Comparison of ENCODE assay signal across 27 cellular contexts in genomic region chr16:50967827-50968612, GRCh38.
DNase-seq lines count a peak whose midpoint lies in the region; ATAC-seq, FAIRE-seq and TF ChIP-seq lines count a peak whose summit lies in the region.
"Had no signal": no experiment of that assay in that cellular context is flagged by ENCODE, and none has a peak within 500 bp of the region (broad histone marks: within the 10 kb centered on the region; RNA-seq: fewer than 3 reads in every experiment).

No MANE protein-coding gene starts in this region.

- no peak for TF ChIP-seq RAD21 in HepG2 (CRISPR knock-in tag; IDR thresholded peaks at IDR 0.05)

- no peak overlapping the region for H3K27ac ChIP-seq in HepG2 (ENCODE audit: extremely low read length, insufficient read depth, low read length)
- no peak overlapping the region for H3K27ac ChIP-seq in right lobe of liver
- peak overlapping the region; percentile 44 to 75 (median 53) for H3K27ac ChIP-seq in thyroid gland
- H3K27ac ChIP-seq in MM.1S (ENCODE audit: low read length), result no peak overlapping the region
- H3K27ac ChIP-seq: 22Rv1, left ventricle myocardium inferior, psoas muscle, SJCRH30, WERI-Rb-1 had no signal

- CTCF ChIA-PET in HepG2 (lab: Yijun Ruan, JAX; ENCODE audit: low intra/inter-chr PET ratio, low total read pairs), result no interaction called here

- H3K9me2 ChIP-seq in MM.1S (replicated peaks; ENCODE audit: insufficient read depth, low read length), result no peaks in the 10 kb centered on the region

- no peak for TF ChIP-seq EP300 in HepG2 (IDR thresholded peaks at IDR 0.05; ENCODE audit: low read depth in 2 of 2, low read length in 2 of 2)
- no peak for TF ChIP-seq EP300 in HepG2 (CRISPR knock-in tag; IDR thresholded peaks at IDR 0.05; ENCODE audit: borderline replicate concordance)

- H3K9me3 ChIP-seq in HepG2 (ENCODE audit: low read length) (no peaks in the 10 kb centered on the region), right lobe of liver (no peaks in the 10 kb centered on the region), thyroid gland (no peaks in the 10 kb centered on the region), MM.1S (replicated peaks; ENCODE audit: insufficient read depth, low read length) (no peaks in the 10 kb centered on the region)
- H3K9me3 ChIP-seq: left ventricle myocardium inferior, psoas muscle, SJCRH30 had no signal

- TF ChIP-seq CTCF in HepG2 (CRISPR knock-in tag; IDR thresholded peaks at IDR 0.05) (no peak), right lobe of liver (IDR thresholded peaks at IDR 0.05) (no peak), thyroid gland (IDR thresholded peaks at IDR 0.05) (no peak), HFFc6 (IDR thresholded peaks at IDR 0.05) (no peak), MM.1S (IDR thresholded peaks at IDR 0.05; ENCODE audit: low read length) (no peak)

- WGBS in HepG2 (ENCODE audit: low lambda C conversion rate), result 26% methylated on average over 3 of the region's 3 CpGs
- WGBS in right lobe of liver (ENCODE audit: insufficient coverage, low coverage, low lambda C conversion rate, missing lambda C conversion rate), result 93% methylated on average over 3 of the region's 3 CpGs
- 63 to 71% methylated on average over 3 of the region's 3 CpGs for WGBS in thyroid gland, 2 donors

- no peaks in the 10 kb centered on the region; the same call in 1 of the 2 replicates for H4K20me1 ChIP-seq in HepG2 (ENCODE audit: insufficient read depth, low read length)
- H4K20me1 ChIP-seq in MM.1S (ENCODE audit: insufficient read depth, low read length), result no peaks in the 10 kb centered on the region

- TF ChIP-seq POLR2A in HepG2 (IDR thresholded peaks at IDR 0.05; ENCODE audit: insufficient read depth in 1 of 2, low read depth in 2 of 2, low read length in 2 of 2), result no peak
- TF ChIP-seq POLR2A in right lobe of liver (IDR thresholded peaks at IDR 0.05), result no peak
- TF ChIP-seq POLR2A in thyroid gland (IDR thresholded peaks at IDR 0.05), result peak in 1 of 2 donors; percentile 9

- intact Hi-C loops in HepG2 (cut with micrococcal nuclease; ENCODE audit: unreplicated experiment) (no loop called here), right lobe of liver (cut with DNase I) (no loop called here), thyroid gland (cut with DNase I) (no loop called here)

- H3K27me3 ChIP-seq in HepG2 (ENCODE audit: control insufficient read depth in 1 of 2, insufficient read depth in 2 of 2, low read length in 2 of 2) (peaks cover 0 to 4% of the 10 kb centered on the region in 2 experiments; a peak in 3 of 5 replicates), right lobe of liver (no peaks in the 10 kb centered on the region), thyroid gland (no peaks in the 10 kb centered on the region), MM.1S (replicated peaks; ENCODE audit: insufficient read depth, low read length) (no peaks in the 10 kb centered on the region)
- H3K27me3 ChIP-seq: SJCRH30 had no signal

- no peaks in the 10 kb centered on the region for H3K36me3 Mint-ChIP-seq in HFFc6 (ENCODE audit: low read depth)

- H3K27me3 Mint-ChIP-seq in HFFc6 (ENCODE audit: insufficient read depth), result peaks cover 2% of the 10 kb centered on the region

- no peak for ATAC-seq in HepG2
- no peak for ATAC-seq in right lobe of liver
- ATAC-seq in GM21786 (IDR thresholded peaks at IDR 0.05; ENCODE audit: unreplicated experiment), result peak; percentile 66
- ATAC-seq in HG03342 (IDR thresholded peaks at IDR 0.05; ENCODE audit: unreplicated experiment), result peak; percentile 59
- ATAC-seq: PC-3, psoas muscle, T-helper 17 cell had no signal

- DNase-seq in HepG2 (ENCODE audit: low spot score) (no peak), right lobe of liver (no peak), thyroid gland (peak; percentile 72 to 77), HFFc6 (no peak), MM.1S (no peak)
- no peak for DNase-seq in stimulated activated CD4-positive, alpha-beta T cell treated with anti-CD3 and anti-CD28 coated beads, Interleukin-2, amount 100 ng/mL, for 24 hours
- DNase-seq: activated CD4-positive, alpha-beta T cell treated with anti-CD3 and anti-CD28 coated beads, Interleukin-2, amount 50 U/mL, for 4 hours; activated T-cell treated with anti-CD3 and anti-CD28 coated beads for 4 hours; AML-193; aorta; DND-41; glutamatergic neuron; left ventricle myocardium inferior; NCI-H146; NCI-H774; PC-3; psoas muscle; SJCRH30; small intestine; stimulated activated CD4-positive, alpha-beta T cell treated with anti-CD3 and anti-CD28 coated beads, Interleukin-4, amount 100 ng/mL, for 1 hour; T-helper 17 cell; WERI-Rb-1 had no signal

- H3K4me3 ChIP-seq in HepG2 (replicated peaks in 1 of 3; ENCODE audit: insufficient read depth in 1 of 3, low read depth in 2 of 3, low read length in 3 of 3) (no peak overlapping the region), right lobe of liver (no peak overlapping the region), thyroid gland (replicated peaks in 1 of 3) (no peak overlapping the region), MM.1S (ENCODE audit: low read length) (no peak overlapping the region)
- H3K4me3 ChIP-seq: left ventricle myocardium inferior, psoas muscle, SJCRH30 had no signal

- no peak overlapping the region for H2AFZ ChIP-seq in HepG2 (ENCODE audit: low read length)
- no peak overlapping the region for H2AFZ ChIP-seq in MM.1S (ENCODE audit: low read length)

- peaks cover 19% of the 10 kb centered on the region for H3K9me3 Mint-ChIP-seq in HFFc6

- H3K4me1 Mint-ChIP-seq in HFFc6 (ENCODE audit: low read depth), result no peaks in the 10 kb centered on the region
- H3K4me1 Mint-ChIP-seq: neural crest cell had no signal

- BruUV-seq in HepG2 (replicated peaks; lab: Mats Ljungman, UMichigan), result no TSS peak

- no peaks in the 10 kb centered on the region for H3K36me3 ChIP-seq in HepG2 (replicated peaks in 1 of 2; ENCODE audit: control insufficient read depth in 1 of 2, insufficient read depth in 2 of 2, low read length in 2 of 2)
- no peaks in the 10 kb centered on the region for H3K36me3 ChIP-seq in right lobe of liver
- no peaks in the 10 kb centered on the region for H3K36me3 ChIP-seq in thyroid gland
- no peaks in the 10 kb centered on the region for H3K36me3 ChIP-seq in MM.1S (replicated peaks; ENCODE audit: insufficient read depth, low read length)
- H3K36me3 ChIP-seq: left ventricle myocardium inferior, SJCRH30, WERI-Rb-1 had no signal

- FAIRE-seq in HepG2 (lab: Jason Lieb, UNC), result no peak
- FAIRE-seq: H1, small intestine had no signal

- H3K79me2 ChIP-seq in HepG2 (ENCODE audit: insufficient read depth, low read length) (no peaks in the 10 kb centered on the region), MM.1S (ENCODE audit: low read length) (no peaks in the 10 kb centered on the region)

- in situ Hi-C loops in HepG2 (cut with HindIII; ENCODE audit: extremely low pct_ligation_motif_present, low pct_unique_long_range_greater_than_20kb), result no loop called here

- H3K4me3 Mint-ChIP-seq in HFFc6, result no peak overlapping the region
- H3K4me3 Mint-ChIP-seq: neural crest cell, T-helper 17 cell had no signal

- POLR2A ChIA-PET in HepG2 (lab: Yijun Ruan, JAX), result no interaction called here

- H3K4me1 ChIP-seq in HepG2 (ENCODE audit: insufficient read depth, low read length) (no peaks in the 10 kb centered on the region), right lobe of liver (peaks cover 0 to 20% (median 2%) of the 10 kb centered on the region in 4 donors), thyroid gland (peaks cover 18 to 20% of the 10 kb centered on the region in 2 donors), MM.1S (ENCODE audit: low read length) (no peaks in the 10 kb centered on the region)
- H3K4me1 ChIP-seq: left ventricle myocardium inferior, psoas muscle, SJCRH30 had no signal

- H3K4me2 ChIP-seq in HepG2 (ENCODE audit: low read depth, low read length), result no peak overlapping the region
- H3K4me2 ChIP-seq in MM.1S (ENCODE audit: low read depth, low read length), result no peak overlapping the region

- no peaks in the 10 kb centered on the region for H3F3A ChIP-seq in MM.1S (ENCODE audit: insufficient read depth, low read length)

- H3K9ac ChIP-seq in HepG2 (ENCODE audit: insufficient read depth, low read depth, low read length) (no peak overlapping the region), MM.1S (ENCODE audit: low read length) (no peak overlapping the region)

- no peak overlapping the region for H3K27ac Mint-ChIP-seq in HFFc6
- H3K27ac Mint-ChIP-seq: T-helper 17 cell had no signal

TF ChIP-seq in HepG2, 621 proteins besides CTCF, POLR2A, EP300 and RAD21:
- TF ChIP-seq HNRNPL (IDR thresholded peaks at IDR 0.05; ENCODE audit: low read depth, low read length), result no peak
- TF ChIP-seq GABPA (IDR thresholded peaks at IDR 0.05; ENCODE audit: low read depth, low read length), result 0 out of 2 replicates have a peak, but pooled peaks have one; percentile 11
- TF ChIP-seq GABPA (CRISPR knock-in tag; IDR thresholded peaks at IDR 0.05; ENCODE audit: low read depth), result no peak

Comparison
In these comparisons a context has a peak if more than half of its experiments do, and no peak if none do; other contexts are left out.
1. ATAC-seq: peak in GM21786 (single experiment) and HG03342 (single experiment); none in HepG2 (single experiment) and right lobe of liver (0 of 4).
2. DNase-seq: peak in thyroid gland (2 of 2); none in HepG2 (single experiment), right lobe of liver (0 of 3), HFFc6 (single experiment), MM.1S (single experiment) and stimulated activated CD4-positive, alpha-beta T cell treated with anti-CD3 and anti-CD28 coated beads, Interleukin-2, amount 100 ng/mL, for 24 hours (0 of 2).
3. H3K27ac ChIP-seq: peak in thyroid gland (3 of 3); none in HepG2 (single experiment), right lobe of liver (0 of 3) and MM.1S (single experiment).